12 cellular contexts compared by ENCODE assay signal in genomic region chr6:97771356-97771755, GRCh38.
DNase-seq lines count a peak whose midpoint lies in the region; ATAC-seq lines count a peak whose summit lies in the region.
"Had no signal": no experiment of that assay in that cellular context is flagged by ENCODE, and none has a peak within 500 bp of the region (broad histone marks: within the 10 kb centered on the region; RNA-seq: fewer than 3 reads in every experiment).

No MANE protein-coding gene starts in this region.

- peak overlapping the region; percentile 41; the same call in 1 of the 2 replicates for H3K9ac ChIP-seq in iPS-20b (ENCODE audit: low read depth, low read length)

- H3K9me3 ChIP-seq in HAP-1: no peaks in the 10 kb centered on the region; the same call in 1 of the 2 replicates
- H3K9me3 ChIP-seq in iPS-20b (ENCODE audit: insufficient read depth, low read depth, low read length): no peaks in the 10 kb centered on the region

- DNase-seq in HAP-1 (ENCODE audit: low spot score in 2 of 2) (peak; percentile 33 to 95), astrocyte of the hippocampus (ENCODE audit: low read depth, low spot score) (peak; percentile 51), NCI-H146 (lab: John Stamatoyannopoulos, UW) (no peak), SKM-1 (lab: John Stamatoyannopoulos, UW; ENCODE audit: unreplicated experiment) (no peak), SHP77 (lab: John Stamatoyannopoulos, UW) (no peak)
- DNase-seq: C1 segment of cervical spinal cord; Calu3; CD4-positive, alpha-beta T cell; DMS 273 treated with DMSO at 0.1 percent for 48 hours had no signal

- no peak for ATAC-seq in GM19328 (IDR thresholded peaks at IDR 0.05; ENCODE audit: unreplicated experiment)
- ATAC-seq: HepG2 had no signal

- no peaks in the 10 kb centered on the region for H3K27me3 ChIP-seq in HAP-1 (ENCODE audit: low read depth)
- no peaks in the 10 kb centered on the region for H3K27me3 ChIP-seq in iPS-20b (ENCODE audit: insufficient read depth, low read length)

- H3K36me3 ChIP-seq in HAP-1 (replicated peaks) (no peaks in the 10 kb centered on the region), iPS-20b (ENCODE audit: insufficient read depth, low read depth, low read length) (no peaks in the 10 kb centered on the region)

- H3K4me1 ChIP-seq in HAP-1 (peaks cover 18% of the 10 kb centered on the region), iPS-20b (ENCODE audit: insufficient read depth, low read length) (peaks cover 20% of the 10 kb centered on the region)

- no peak overlapping the region for H3K27ac ChIP-seq in iPS-20b (ENCODE audit: low read length)

- H3K4me3 ChIP-seq in HAP-1 (no peak overlapping the region), iPS-20b (ENCODE audit: low read length) (peak overlapping the region; percentile 12; the same call in 1 of the 2 replicates)

- in situ Hi-C loops in HAP-1 (cut with MboI; ENCODE audit: low sequenced_read_pairs): no loop called here

Comparison
In these comparisons a context has a peak if more than half of its experiments do, and no peak if none do; other contexts are left out.
1. DNase-seq: peak in HAP-1 (2 of 2) and astrocyte of the hippocampus (single experiment); none in NCI-H146 (single experiment), SKM-1 (single experiment) and SHP77 (0 of 2).